ENCODE assay signal across 8 cellular contexts in genomic region chr11:72111803-72112540, GRCh38. TPM values are rescaled to one million over a fixed set of nuclear protein-coding genes. Genes with fewer than 3 reads are reported as not detected.
DNase-seq lines count a peak whose midpoint lies in the region; ATAC-seq and TF ChIP-seq lines count a peak whose summit lies in the region.

No MANE protein-coding gene starts in this region.

- no peaks in the 10 kb centered on the region for H3K27me3 ChIP-seq in gastrocnemius medialis

- no peak for TF ChIP-seq CTCF in gastrocnemius medialis (IDR thresholded peaks at IDR 0.05 in 4 of 5, conservative IDR thresholded peaks at IDR 0.05 in 1 of 5)

- peak overlapping the region; percentile 95 to 99 (median 98) for H3K27ac ChIP-seq in gastrocnemius medialis

- TF ChIP-seq POLR2A in gastrocnemius medialis (IDR thresholded peaks at IDR 0.05) = peak; percentile 88 to 97

- H3K36me3 ChIP-seq in gastrocnemius medialis = peaks cover 0 to 6% of the 10 kb centered on the region in 2 donors

- in situ Hi-C loops in gastrocnemius medialis (cut with MboI; ENCODE audit: low sequenced_read_pairs in 4 of 4) = no loop called here

- peak; percentile 95 for ATAC-seq in GM18511 (IDR thresholded peaks at IDR 0.05; ENCODE audit: unreplicated experiment)
- ATAC-seq in HG03025 (IDR thresholded peaks at IDR 0.05; ENCODE audit: low FRiP score, unreplicated experiment) = peak; percentile 82
- peak; percentile 94 to 95 for ATAC-seq in gastrocnemius medialis

- intact Hi-C loops in gastrocnemius medialis (cut with DNase I; ENCODE audit: low total_unique reads) = loop anchor here (1.0 to 2.0 kb wide), 5 partner anchors 9 to 183 kb away; partner anchors contain the start of genes LAMTOR1, LRRC51, NUMA1 and RNF121

- H3K9me3 ChIP-seq in gastrocnemius medialis = no peaks in the 10 kb centered on the region

- H3K4me1 ChIP-seq in gastrocnemius medialis = peaks cover 11 to 13% of the 10 kb centered on the region in 2 donors

- H3K4me3 ChIP-seq in iPS-11a (ENCODE audit: low read depth, low read length) (peak overlapping the region; percentile 86), gastrocnemius medialis (peak overlapping the region; percentile 59 to 68 (median 66))

- peak; percentile 65 for DNase-seq in 8988T
- DNase-seq in NCI-H2029 treated with DMSO at 0.1 percent for 48 hours (lab: John Stamatoyannopoulos, UW) = peak; percentile 99
- DNase-seq in T1000 (lab: John Stamatoyannopoulos, UW) = peak; percentile 96
- DNase-seq in brain pericyte (ENCODE audit: low read depth, low spot score) = peak; percentile 95
- peak; percentile 98 for DNase-seq in gastrocnemius medialis

RNA-seq across cellular contexts. Expression of gene ANAPC15, which starts 0.5 kb away (rescaled TPM):
- total RNA-seq in gastrocnemius medialis = 10 to 100 TPM; 21.2 to 39.3 (median 32.4) TPM

RNA-seq across cellular contexts. Expression of gene TOMT, which starts 6.2 kb away (rescaled TPM):
- total RNA-seq in gastrocnemius medialis = not detected

RNA-seq across cellular contexts. Expression of gene LAMTOR1, which starts 8.9 kb away (rescaled TPM):
- 100 to 1,000 TPM in 2 of 4 donors, 10 to 100 TPM in 2; 75.0 to 146 (median 104) TPM for total RNA-seq in gastrocnemius medialis

RNA-seq across cellular contexts. Expression of gene FOLR3, which starts 23.6 kb away (rescaled TPM):
- 1 to 10 TPM in 1 of 4 donors, not detected in 3; 1.1 TPM for total RNA-seq in gastrocnemius medialis

RNA-seq across cellular contexts. Expression of gene LRRC51, which starts 31.3 kb away (rescaled TPM):
- 1 to 10 TPM; 3.6 to 9.5 (median 5.3) TPM for total RNA-seq in gastrocnemius medialis

Comparison
In these comparisons a context has a peak if more than half of its experiments do, and no peak if none do; other contexts are left out.
1. Peak in every context shown above with its lines: DNase-seq, ATAC-seq, H3K4me3 ChIP-seq and H3K27ac ChIP-seq.